In the genomic region with DNA sequence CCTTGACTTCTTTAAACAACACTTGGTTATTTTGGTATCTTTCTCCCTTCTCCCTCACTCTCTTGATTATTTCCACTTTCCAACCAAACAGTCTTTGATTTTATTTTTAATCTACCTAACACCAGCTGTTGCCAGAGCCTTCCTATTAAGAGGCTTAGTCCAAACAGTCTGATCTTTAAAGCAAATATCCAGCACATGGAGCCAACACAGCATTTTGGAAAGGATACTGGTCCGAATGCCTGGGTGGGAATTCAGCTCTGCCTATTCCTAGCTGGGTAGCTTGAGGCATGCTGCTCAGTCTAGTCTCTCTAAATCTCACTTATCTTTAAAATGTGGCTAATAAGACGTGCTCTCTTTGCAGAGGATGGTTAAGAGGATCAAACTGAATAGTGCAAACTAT, we compare ENCODE assay signal across 17 cellular contexts.
"Had no signal": no experiment of that assay in that cellular context is flagged by ENCODE, and none has a peak within 500 bp of the region (broad histone marks: within the 10 kb centered on the region; RNA-seq: fewer than 3 reads in every experiment).

No MANE protein-coding gene starts in this region.

- H3K36me3 Mint-ChIP-seq: activated CD4-positive, alpha-beta memory T cell treated with anti-CD3 and anti-CD28 coated beads for 36 hours; memory B cell had no signal

- H3K27me3 ChIP-seq: gastrocnemius medialis, heart right ventricle, left lung, sigmoid colon, suprapubic skin, upper lobe of right lung had no signal

- H3K36me3 ChIP-seq: gastrocnemius medialis, heart right ventricle, left lung, sigmoid colon, suprapubic skin, upper lobe of right lung had no signal

- H3K27ac Mint-ChIP-seq: activated CD4-positive, alpha-beta memory T cell treated with anti-CD3 and anti-CD28 coated beads for 36 hours; activated naive CD8-positive, alpha-beta T cell; memory B cell; nephron had no signal

- H3K4me3 ChIP-seq: gastrocnemius medialis, heart right ventricle, left lung, sigmoid colon, suprapubic skin, upper lobe of right lung had no signal

- H3K4me1 Mint-ChIP-seq: nephron had no signal

- H3K27me3 Mint-ChIP-seq: activated naive CD8-positive, alpha-beta T cell; memory B cell had no signal

- H3K9me3 Mint-ChIP-seq: activated CD4-positive, alpha-beta memory T cell treated with anti-CD3 and anti-CD28 coated beads for 36 hours; activated T-cell treated with anti-CD3 and anti-CD28 coated beads, Interleukin-2, amount 50 U/mL, for 4 hours; memory B cell; nephron had no signal

- DNase-seq: activated CD4-positive, alpha-beta memory T cell treated with anti-CD3 and anti-CD28 coated beads for 36 hours; activated CD4-positive, CD25-positive, alpha-beta regulatory T cell treated with anti-CD3 and anti-CD28 coated beads, Interleukin-2, amount 50 U/mL, for 72 hours; activated gamma-delta T cell; activated T-cell treated with anti-CD3 and anti-CD28 coated beads, Interleukin-2, amount 50 U/mL, for 4 hours; aorta; gastrocnemius medialis; heart right ventricle; left lung; sigmoid colon; stimulated activated CD4-positive, alpha-beta T cell treated with anti-CD3 and anti-CD28 coated beads, Interleukin-12 subunit alpha, Interleukin-12 subunit beta, amount 100 ng/mL, for 4 hours; stimulated activated naive CD4-positive, alpha-beta T cell; T-helper 2 cell; upper lobe of right lung had no signal

- H3K9me3 ChIP-seq: gastrocnemius medialis, heart right ventricle, left lung, sigmoid colon, suprapubic skin, upper lobe of right lung had no signal

- ATAC-seq: activated T-cell treated with anti-CD3 and anti-CD28 coated beads, Interleukin-2, amount 50 U/mL, for 4 hours; gastrocnemius medialis; heart right ventricle; left lung; upper lobe of right lung had no signal

- H3K4me1 ChIP-seq: gastrocnemius medialis, heart right ventricle, left lung, sigmoid colon, suprapubic skin, upper lobe of right lung had no signal

- H3K4me3 Mint-ChIP-seq: activated CD4-positive, alpha-beta memory T cell treated with anti-CD3 and anti-CD28 coated beads for 36 hours; activated naive CD8-positive, alpha-beta T cell; activated T-cell treated with anti-CD3 and anti-CD28 coated beads, Interleukin-2, amount 50 U/mL, for 4 hours; memory B cell; nephron had no signal

- H3K27ac ChIP-seq: gastrocnemius medialis, heart right ventricle, left lung, sigmoid colon, suprapubic skin, upper lobe of right lung had no signal
